ENCODE assay signal across 16 cellular contexts in the genomic region with DNA sequence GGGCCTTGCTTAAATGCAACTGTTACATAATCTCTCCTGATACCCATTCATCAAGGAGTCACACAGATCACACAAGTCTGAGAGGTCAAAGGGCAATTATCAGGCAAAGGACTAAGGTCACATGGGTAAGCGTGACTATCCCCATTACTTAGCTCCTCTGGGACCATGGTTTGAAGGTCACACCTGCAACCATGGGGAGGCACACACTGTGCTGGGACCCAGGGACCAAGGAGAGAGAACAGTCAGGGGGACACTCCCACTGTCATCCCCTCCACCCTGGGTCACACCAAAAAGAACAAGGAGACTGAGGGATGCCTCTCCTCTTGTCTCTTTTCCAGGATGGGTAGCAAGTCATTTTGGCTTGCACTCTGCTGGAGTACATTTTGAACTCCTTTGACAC. TPM values are rescaled to one million over a fixed set of nuclear protein-coding genes. Genes with fewer than 3 reads are reported as not detected.
DNase-seq lines count a peak whose midpoint lies in the region; TF ChIP-seq lines count a peak whose summit lies in the region.
"Had no signal": no experiment of that assay in that cellular context is flagged by ENCODE, and none has a peak within 500 bp of the region (broad histone marks: within the 10 kb centered on the region; RNA-seq: fewer than 3 reads in every experiment).

No MANE protein-coding gene starts in this region.

- TF ChIP-seq EP300 in Ishikawa (IDR thresholded peaks at IDR 0.05; ENCODE audit: borderline replicate concordance) (no peak), sigmoid colon (IDR thresholded peaks at IDR 0.05) (no peak), ovary (IDR thresholded peaks at IDR 0.05) (no peak)

- TF ChIP-seq RAD21 in Ishikawa (IDR thresholded peaks at IDR 0.05; ENCODE audit: low read depth) = no peak

- in situ Hi-C loops in GM23248 (cut with MboI) = loop anchor here (25.0 kb wide), 2 partner anchors 443 to 693 kb away; no protein-coding TSS in a partner anchor
- in situ Hi-C loops in mammary epithelial cell (cut with MboI; ENCODE audit: low sequenced_read_pairs in 2 of 2) = loop anchor here in 1 of 2 donors (25.0 kb wide), 1 partner anchor 443 kb away; no protein-coding TSS in a partner anchor

- H3K36me3 ChIP-seq in GM23248 (ENCODE audit: low read depth) (no peaks in the 10 kb centered on the region), endodermal cell (ENCODE audit: control insufficient read depth, insufficient read depth, low read length) (no peaks in the 10 kb centered on the region), sigmoid colon (no peaks in the 10 kb centered on the region), ovary (no peaks in the 10 kb centered on the region), mammary epithelial cell (ENCODE audit: insufficient read depth, low read length) (no peaks in the 10 kb centered on the region)
- H3K36me3 ChIP-seq: BLaER1 had no signal

- TF ChIP-seq CTCF in endodermal cell (conservative IDR thresholded peaks at IDR 0.05) = no peak
- TF ChIP-seq CTCF in sigmoid colon (IDR thresholded peaks at IDR 0.05) = no peak
- no peak for TF ChIP-seq CTCF in ovary (IDR thresholded peaks at IDR 0.05)
- no peak for TF ChIP-seq CTCF in mammary epithelial cell (conservative IDR thresholded peaks at IDR 0.05 in 1 of 2, IDR thresholded peaks at IDR 0.05 in 1 of 2; ENCODE audit: extremely low read depth in 1 of 2, insufficient read depth in 1 of 2, low read depth in 1 of 2, low read length in 2 of 2)

- H3K9ac ChIP-seq in GM23248 (0 out of 2 replicates have a peak overlapping the region, but pooled peaks have one; percentile 76), endodermal cell (ENCODE audit: extremely low read depth, low read length, poor library complexity, severe bottlenecking) (no peak overlapping the region), mammary epithelial cell (ENCODE audit: insufficient read depth, low read length) (no peak overlapping the region)
- H3K9ac ChIP-seq: BLaER1 had no signal

- H3K4me2 ChIP-seq in GM23248 (ENCODE audit: unreplicated experiment) = no peak overlapping the region
- no peak overlapping the region for H3K4me2 ChIP-seq in mammary epithelial cell (ENCODE audit: insufficient read depth, low read depth, low read length)
- H3K4me2 ChIP-seq: A549, BLaER1, GM23338 had no signal

- TF ChIP-seq POLR2A in sigmoid colon (IDR thresholded peaks at IDR 0.05) (no peak), ovary (IDR thresholded peaks at IDR 0.05) (no peak)

- H4K20me1 ChIP-seq in GM23248 (ENCODE audit: insufficient read depth) (no peaks in the 10 kb centered on the region), mammary epithelial cell (ENCODE audit: insufficient read depth, low read length) (no peaks in the 10 kb centered on the region)
- H4K20me1 ChIP-seq: BLaER1 had no signal

- peaks cover 24% of the 10 kb centered on the region for H3F3A ChIP-seq in GM23248 (ENCODE audit: insufficient read depth)

- dilution Hi-C loops in mammary epithelial cell (cut with HindIII; ENCODE audit: low sequenced_read_pairs) = no loop called here

- WGBS in GM23248 (ENCODE audit: low coverage in 1 of 2, low lambda C conversion rate in 2 of 2, missing lambda C conversion rate in 2 of 2), 2 experiments = 95 to 100% methylated on average over 1 of the region's 1 CpG
- WGBS in endodermal cell (ENCODE audit: insufficient coverage in 1 of 2, insufficient read length in 1 of 2), 2 experiments = 83 to 92% methylated on average over 1 of the region's 1 CpG
- 91 to 97% methylated on average over 1 of the region's 1 CpG for WGBS in sigmoid colon, 2 donors
- 94 to 100% (median 100%) methylated on average over 1 of the region's 1 CpG for WGBS in ovary, 3 donors
- 100% methylated on average over 1 of the region's 1 CpG for WGBS in mammary epithelial cell (ENCODE audit: low coverage, missing lambda C conversion rate)

- H3K4me3 ChIP-seq in GM23248 (no peak overlapping the region), endodermal cell (ENCODE audit: low read length) (peak overlapping the region; percentile 72), sigmoid colon (no peak overlapping the region), ovary (no peak overlapping the region), mammary epithelial cell (replicated peaks in 1 of 3; ENCODE audit: insufficient read depth in 1 of 3, low read depth in 2 of 3, low read length in 3 of 3) (no peak overlapping the region)
- H3K4me3 ChIP-seq: A549, BLaER1, GM23338 had no signal

- H3K27me3 Mint-ChIP-seq in endodermal cell (ENCODE audit: insufficient read depth) = peaks cover 2% of the 10 kb centered on the region

- H3K9me3 ChIP-seq in GM23248 (ENCODE audit: low read depth) (no peaks in the 10 kb centered on the region), endodermal cell (ENCODE audit: control insufficient read depth, low read length) (peaks cover 76% of the 10 kb centered on the region), sigmoid colon (peaks cover 0 to 12% (median 0%) of the 10 kb centered on the region in 4 donors), ovary (peaks cover 0 to 6% of the 10 kb centered on the region in 2 donors), mammary epithelial cell (replicated peaks; ENCODE audit: insufficient read depth, low read length) (peaks cover 9% of the 10 kb centered on the region)
- H3K9me3 ChIP-seq: SK-N-SH had no signal

- H3K4me1 ChIP-seq in GM23248 (ENCODE audit: insufficient read depth) (peaks cover 23% of the 10 kb centered on the region), endodermal cell (ENCODE audit: control insufficient read depth, insufficient read depth, low read length) (no peaks in the 10 kb centered on the region), sigmoid colon (peaks cover 0 to 25% (median 19%) of the 10 kb centered on the region in 4 donors), ovary (ENCODE audit: insufficient read depth) (no peaks in the 10 kb centered on the region), mammary epithelial cell (ENCODE audit: insufficient read depth, low read length) (peaks cover 19% of the 10 kb centered on the region)
- H3K4me1 ChIP-seq: A549, BLaER1 had no signal

- H2AFZ ChIP-seq in GM23248 (no peak overlapping the region), mammary epithelial cell (ENCODE audit: low read depth, low read length) (no peak overlapping the region)

- H3K27ac ChIP-seq in GM23248 (peak overlapping the region; percentile 87; the same call in 1 of the 2 replicates), endodermal cell (ENCODE audit: low read depth, low read length) (no peak overlapping the region), sigmoid colon (peak overlapping the region in 3 of 4 donors; percentile 74 to 82 (median 77)), ovary (no peak overlapping the region), mammary epithelial cell (ENCODE audit: insufficient read depth, low read depth, low read length) (no peak overlapping the region)
- H3K27ac ChIP-seq: A549, BLaER1 had no signal

- no peak overlapping the region for H3K27ac Mint-ChIP-seq in endodermal cell
- H3K27ac Mint-ChIP-seq: GM23338, IgD-negative memory B cell had no signal

- intact Hi-C loops in sigmoid colon (cut with DNase I) (loop anchor here (1.0 to 10.0 kb wide), 4 partner anchors 126 to 670 kb away; a partner anchor contains a TSS), ovary (cut with DNase I) (no loop called here), mammary epithelial cell (cut with micrococcal nuclease) (no loop called here)

- no peaks in the 10 kb centered on the region for H3K27me3 ChIP-seq in GM23248 (replicated peaks; ENCODE audit: insufficient read depth)
- no peaks in the 10 kb centered on the region for H3K27me3 ChIP-seq in endodermal cell (ENCODE audit: control insufficient read depth, insufficient read depth, low read length, poor library complexity, severe bottlenecking)
- H3K27me3 ChIP-seq in sigmoid colon = no peaks in the 10 kb centered on the region
- H3K27me3 ChIP-seq in ovary = no peaks in the 10 kb centered on the region
- H3K27me3 ChIP-seq in mammary epithelial cell (ENCODE audit: insufficient read depth, low read length) = no peaks in the 10 kb centered on the region
- H3K27me3 ChIP-seq: BLaER1 had no signal

- no TSS peak for BruUV-seq in mammary epithelial cell (replicated peaks; lab: Mats Ljungman, UMichigan)

- H3K4me1 Mint-ChIP-seq in endodermal cell = peaks cover 9% of the 10 kb centered on the region
- H3K4me1 Mint-ChIP-seq: CD4-positive, alpha-beta memory T cell; GM23338; IgD-negative memory B cell had no signal

- H3K9me3 Mint-ChIP-seq in endodermal cell = peaks cover 80% of the 10 kb centered on the region

- CTCF ChIA-PET in mammary epithelial cell (lab: Charles Lee; ENCODE audit: low non-redundant PET) = no interaction called here

- no peaks in the 10 kb centered on the region for H3K9me2 ChIP-seq in GM23248 (ENCODE audit: insufficient read depth)
- H3K9me2 ChIP-seq: SK-N-SH had no signal

- peaks cover 16% of the 10 kb centered on the region for H3K36me3 Mint-ChIP-seq in endodermal cell (ENCODE audit: low read depth)

- H3K4me3 Mint-ChIP-seq in endodermal cell = no peak overlapping the region
- H3K4me3 Mint-ChIP-seq: CD4-positive, alpha-beta memory T cell; GM23338 had no signal

- DNase-seq in GM23248 (no peak), endodermal cell (no peak), sigmoid colon (no peak), ovary (no peak), mammary epithelial cell (no peak), DMS 273 treated with DMSO at 0.1 percent for 48 hours (lab: John Stamatoyannopoulos, UW) (no peak)
- DNase-seq in stimulated activated naive CD4-positive, alpha-beta T cell treated with Interleukin-2 at 50 U/mL for 16 hours (lab: John Stamatoyannopoulos, UW) = no peak
- DNase-seq: CD4-positive, alpha-beta memory T cell; NCI-H1105; NCI-H2081; SK-N-SH had no signal

- no peaks in the 10 kb centered on the region for H3K79me2 ChIP-seq in GM23248 (ENCODE audit: insufficient read depth)
- no peaks in the 10 kb centered on the region for H3K79me2 ChIP-seq in mammary epithelial cell (ENCODE audit: insufficient read depth, low read length)

TF ChIP-seq in Ishikawa, 13 proteins besides CTCF, POLR2A, EP300 and RAD21 (continues in another document):
- TF ChIP-seq, protein P1, sequence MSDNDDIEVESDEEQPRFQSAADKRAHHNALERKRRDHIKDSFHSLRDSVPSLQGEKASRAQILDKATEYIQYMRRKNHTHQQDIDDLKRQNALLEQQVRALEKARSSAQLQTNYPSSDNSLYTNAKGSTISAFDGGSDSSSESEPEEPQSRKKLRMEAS (IDR thresholded peaks at IDR 0.05) = no peak

RNA-seq across cellular contexts. Expression of a gene that starts 30.9 kb away (rescaled TPM):
- total RNA-seq in GM23248 (2014; rRNA removed; shearing (Covaris generic)) = 13.5 and 22.9 TPM in 2 replicates
- polyA plus RNA-seq in GM23248 (2016; fragmentation: Nextera tagmentation; extraction: Ambion mirVana) (52.4 and 53.7 TPM in 2 replicates), sigmoid colon (10 to 100 TPM in 1 of 3 donors, 1 to 10 TPM in 2; 8.3 to 12.6 (median 9.9) TPM), ovary (10 to 100 TPM; 10.5 to 27.5 TPM), mammary epithelial cell (10.5 TPM)
- total RNA-seq in endodermal cell (10 to 100 TPM; 12.3 to 19.6 TPM), sigmoid colon (10 to 100 TPM in 3 of 4 donors, 1 to 10 TPM in 1; 9.7 to 20.1 (median 14.2) TPM), ovary (10 to 100 TPM in 4 of 7 donors, 1 to 10 TPM in 3; 8.7 to 16.1 (median 11.9) TPM), mammary epithelial cell (10 to 100 TPM; 12.3 to 13.1 TPM)
- 13.2 TPM for polyA plus RNA-seq in endodermal cell (2013, experiment 1 of 2)
- 12.3 TPM for polyA plus RNA-seq in endodermal cell (2013, experiment 2 of 2)
- polyA minus RNA-seq in mammary epithelial cell = 4.0 TPM

Comparison
In these comparisons a context has a peak if more than half of its experiments do, and no peak if none do; other contexts are left out.
1. H3K27ac ChIP-seq: peak in GM23248 (single experiment) and sigmoid colon (3 of 4); none in endodermal cell (single experiment), ovary (0 of 2) and mammary epithelial cell (single experiment).